8 cellular contexts compared by ENCODE assay signal in genomic region chr2:178109813-178110212, GRCh38. TPM values are rescaled to one million over a fixed set of nuclear protein-coding genes. Genes with fewer than 3 reads are reported as not detected.
A peak's percentile ranks its signal among the peaks of the same experiment; 100 is the strongest.
DNase-seq lines count a peak whose midpoint lies in the region; ATAC-seq and TF ChIP-seq lines count a peak whose summit lies in the region.

No MANE protein-coding gene starts in this region.

- H3K4me3 ChIP-seq in fibroblast of pulmonary artery (replicated peaks; ENCODE audit: low read depth, low read length), result no peak overlapping the region

- ATAC-seq in GM18505 (IDR thresholded peaks at IDR 0.05; ENCODE audit: unreplicated experiment) (no peak), HG03342 (IDR thresholded peaks at IDR 0.05; ENCODE audit: unreplicated experiment) (no peak)

- DNase-seq in GF-D8 (lab: John Stamatoyannopoulos, UW) (peak; percentile 6), M059J (ENCODE audit: low read depth) (peak; percentile 43), SHP77 (lab: John Stamatoyannopoulos, UW) (peak; percentile 10 to 25), fibroblast of pulmonary artery (ENCODE audit: low read depth) (peak; percentile 68), retina (peak; percentile 23)
- DNase-seq in NK-92 treated with Interleukin-12 subunit alpha and Interleukin-12 subunit beta, amount 100 ng/mL, for 24 hours (lab: John Stamatoyannopoulos, UW), result no peak

- peak; percentile 65 for TF ChIP-seq CTCF in fibroblast of pulmonary artery (IDR thresholded peaks at IDR 0.05; ENCODE audit: low read length, missing control alignments)

- TF ChIP-seq POLR2A in GM18505 (IDR thresholded peaks at IDR 0.05; ENCODE audit: borderline replicate concordance, extremely low read depth, insufficient read depth, insufficient read length), result no peak

RNA-seq across cellular contexts. Expression of gene RBM45, which starts 2.4 kb away (rescaled TPM):
- 9.0 and 10.0 TPM in 2 replicates for total RNA-seq in M059J (2014; rRNA removed; shearing (Covaris generic))

RNA-seq across cellular contexts. Expression of gene PDE11A, which starts 37.2 kb away (rescaled TPM):
- total RNA-seq in M059J (2014; rRNA removed; shearing (Covaris generic)), result 0.49 and 2.0 TPM in 2 replicates
